Comparison of ENCODE assay signal across 16 cellular contexts in genomic region chr6:154765273-154765672, GRCh38.
"Had no signal": no experiment of that assay in that cellular context is flagged by ENCODE, and none has a peak within 500 bp of the region (broad histone marks: within the 10 kb centered on the region; RNA-seq: fewer than 3 reads in every experiment).

No MANE protein-coding gene starts in this region.

- H3K27me3 Mint-ChIP-seq: activated CD4-positive, alpha-beta T cell treated with anti-CD3 and anti-CD28 coated beads for 36 hours; activated T-helper 17 cell treated with anti-CD3 and anti-CD28 coated beads, Interleukin-2, amount 50 U/mL, for 72 hours; naive thymus-derived CD4-positive, alpha-beta T cell had no signal

- H3K27me3 ChIP-seq: ascending aorta, heart left ventricle, left lung, ovary, thyroid gland had no signal

- H3K9me3 ChIP-seq: ascending aorta, left lung, ovary, thyroid gland had no signal

- ATAC-seq: activated CD4-positive, alpha-beta T cell treated with anti-CD3 and anti-CD28 coated beads for 36 hours; activated T-helper 17 cell treated with anti-CD3 and anti-CD28 coated beads, Interleukin-2, amount 50 U/mL, for 72 hours; left lung; naive thymus-derived CD4-positive, alpha-beta T cell had no signal

- H3K9me3 Mint-ChIP-seq: activated T-helper 17 cell treated with anti-CD3 and anti-CD28 coated beads, Interleukin-2, amount 50 U/mL, for 72 hours had no signal

- H3K4me3 Mint-ChIP-seq: activated CD4-positive, alpha-beta T cell treated with anti-CD3 and anti-CD28 coated beads for 36 hours; activated T-helper 17 cell treated with anti-CD3 and anti-CD28 coated beads, Interleukin-2, amount 50 U/mL, for 72 hours had no signal

- H3K27ac ChIP-seq: ascending aorta, left lung, ovary, thyroid gland had no signal

- H3K36me3 ChIP-seq: ascending aorta, left lung, ovary, thyroid gland had no signal

- DNase-seq: activated CD4-positive, alpha-beta T cell treated with anti-CD3 and anti-CD28 coated beads for 36 hours; activated CD4-positive, alpha-beta T cell treated with anti-CD3 and anti-CD28 coated beads, Interleukin-2, amount 50 U/mL, for 48 hours; activated naive CD4-positive, alpha-beta T cell; activated T-cell treated with anti-CD3 and anti-CD28 coated beads for 4 hours; effector CD4-positive, alpha-beta T cell; heart left ventricle; left lung; naive thymus-derived CD4-positive, alpha-beta T cell; ovary; stimulated activated CD4-positive, alpha-beta T cell treated with anti-CD3 and anti-CD28 coated beads, Interleukin-12 subunit alpha, Interleukin-12 subunit beta, amount 100 ng/mL, for 4 hours; stimulated activated CD4-positive, alpha-beta T cell treated with anti-CD3 and anti-CD28 coated beads, Interleukin-1b, Interleukin-23, amount 100 ng/mL, for 48 hours; stimulated activated CD8-positive, alpha-beta memory T cell treated with anti-CD3 and anti-CD28 coated beads, Interleukin-4, amount 100 ng/mL, for 48 hours; stimulated activated naive CD4-positive, alpha-beta T cell treated with Interleukin-2 at 50 U/mL for 16 hours; thyroid gland had no signal

- H3K4me3 ChIP-seq: ascending aorta, left lung, ovary, thyroid gland had no signal

- H3K27ac Mint-ChIP-seq: activated CD4-positive, alpha-beta T cell treated with anti-CD3 and anti-CD28 coated beads for 36 hours; activated T-helper 17 cell treated with anti-CD3 and anti-CD28 coated beads, Interleukin-2, amount 50 U/mL, for 72 hours had no signal
